22 cellular contexts compared by ENCODE assay signal in the genomic region with DNA sequence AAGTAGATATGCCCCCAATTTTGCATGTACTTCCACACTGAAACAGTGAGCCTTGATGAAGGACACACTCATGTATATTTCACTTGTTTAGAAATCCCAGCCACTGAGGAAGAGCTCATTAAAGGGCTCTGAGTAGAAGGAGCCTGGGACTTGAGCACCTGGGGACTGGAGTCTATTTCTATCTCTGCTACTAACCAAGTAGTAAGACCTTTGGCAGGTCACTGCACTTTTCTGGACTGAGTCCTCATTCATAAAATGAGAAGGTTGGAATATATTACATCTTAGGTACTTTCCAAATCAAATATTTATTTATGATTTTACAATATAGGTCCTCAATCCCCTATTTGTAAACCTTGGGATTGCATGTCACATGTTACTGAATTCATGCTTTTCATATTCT.
"Had no signal": no experiment of that assay in that cellular context is flagged by ENCODE, and none has a peak within 500 bp of the region (broad histone marks: within the 10 kb centered on the region; RNA-seq: fewer than 3 reads in every experiment).

No MANE protein-coding gene starts in this region.

- DNase-seq: activated CD4-positive, alpha-beta T cell treated with anti-CD3 and anti-CD28 coated beads for 4 hours; activated CD8-positive, alpha-beta memory T cell treated with anti-CD3 and anti-CD28 coated beads, Interleukin-2, amount 50 U/mL, for 4 hours; activated CD8-positive, alpha-beta T cell treated with anti-CD3 and anti-CD28 coated beads for 36 hours; activated naive CD4-positive, alpha-beta T cell treated with anti-CD3 and anti-CD28 coated beads, Interleukin-2, amount 50 U/mL, for 16 hours; activated naive CD8-positive, alpha-beta T cell treated with anti-CD3 and anti-CD28 coated beads, Interleukin-2, amount 10 ng/mL, durations not matched to agents 7 days and 5 days; activated T-cell treated with anti-CD3 and anti-CD28 coated beads, Interleukin-2, amount 50 U/mL, for 1 hour; adrenal gland; anterior cingulate cortex; MM.1S; NCI-H1105; NCI-H1436; NCI-H1694 treated with DMSO at 0.1 percent for 48 hours; NCI-H2029 treated with DMSO at 0.1 percent for 48 hours; NCI-H2227 treated with DMSO at 0.1 percent for 48 hours; NCI-H526; NCI-H774; NK-92 treated with Interleukin-12 subunit alpha and Interleukin-12 subunit beta, amount 100 ng/mL, for 24 hours; OCI-M1; Peyer's patch; SHP77 treated with DMSO at 0.1 percent for 48 hours had no signal

- H3K9me3 ChIP-seq: adrenal gland, breast epithelium, Peyer's patch had no signal

- H3K4me3 ChIP-seq: adrenal gland, breast epithelium, Peyer's patch had no signal

- H3K4me1 ChIP-seq: adrenal gland, breast epithelium, Peyer's patch had no signal

- H3K27ac ChIP-seq: adrenal gland, breast epithelium, Peyer's patch had no signal

- H3K36me3 ChIP-seq: adrenal gland, breast epithelium, Peyer's patch had no signal

- H3K27me3 ChIP-seq: adrenal gland, breast epithelium, Peyer's patch had no signal

- ATAC-seq: activated CD4-positive, CD25-positive, alpha-beta regulatory T cell treated with anti-CD3 and anti-CD28 coated beads, Interleukin-2, amount 50 U/mL, for 24 hours; activated CD8-positive, alpha-beta T cell treated with anti-CD3 and anti-CD28 coated beads for 36 hours had no signal
